Comparison of ENCODE assay signal across 8 cellular contexts in the genomic region with DNA sequence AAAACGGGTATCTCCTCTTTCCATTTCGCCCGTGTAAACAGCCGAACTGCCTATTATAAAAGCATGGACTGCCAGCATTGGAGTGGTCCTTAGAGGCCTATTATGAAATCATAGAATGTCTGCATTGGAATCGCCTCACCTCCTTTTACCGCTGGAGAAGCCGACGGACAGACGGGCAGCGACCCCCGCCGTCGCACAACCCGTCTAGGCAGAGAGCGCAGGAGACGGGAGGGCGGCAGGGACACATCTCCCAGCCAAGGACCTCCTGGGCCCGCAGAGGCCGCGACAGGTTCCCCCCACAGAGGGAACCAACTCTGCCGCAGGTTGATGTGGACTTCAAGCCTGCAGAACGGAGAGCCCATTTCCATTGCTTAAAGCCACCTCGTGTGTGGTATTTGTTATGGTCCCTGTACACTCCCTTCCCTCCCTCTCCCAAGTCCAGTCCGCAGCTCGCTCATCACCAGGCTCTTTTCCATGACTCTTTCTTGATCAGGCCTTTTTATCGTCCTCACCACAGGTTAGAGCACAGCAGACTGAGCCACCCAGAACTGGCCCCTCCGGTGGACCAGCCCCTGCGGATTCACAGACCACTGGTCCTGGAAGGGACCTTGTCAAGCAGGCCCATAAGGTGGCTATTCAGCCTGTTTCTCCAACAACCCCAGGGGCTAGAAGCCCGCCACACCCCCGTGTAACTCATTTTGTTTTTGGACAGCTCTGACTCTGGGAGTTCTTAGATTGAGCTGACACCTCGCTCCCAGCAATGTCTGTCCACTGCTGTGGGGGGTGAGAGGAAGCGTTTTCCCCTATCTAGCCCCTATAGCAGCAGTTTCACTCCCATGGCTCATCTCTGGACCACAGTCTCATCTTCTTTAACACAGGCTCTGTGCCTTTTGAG. TPM values are rescaled to one million over a fixed set of nuclear protein-coding genes. Genes with fewer than 3 reads are reported as not detected.
DNase-seq lines count a peak whose midpoint lies in the region; ATAC-seq and TF ChIP-seq lines count a peak whose summit lies in the region.

No MANE protein-coding gene starts in this region.

- H3K27ac Mint-ChIP-seq in chondrocyte (ENCODE audit: unreplicated experiment) (peak overlapping the region; percentile 77), memory B cell (peak overlapping the region; percentile 95)

- intact Hi-C loops in upper lobe of right lung (cut with DNase I) = no loop called here

- H3K4me3 Mint-ChIP-seq in chondrocyte (ENCODE audit: unreplicated experiment) (peak overlapping the region; percentile 82), memory B cell (peak overlapping the region; percentile 88)

- peak overlapping the region; percentile 66; the same call in 1 of the 2 replicates for H3K27ac ChIP-seq in MM.1S (ENCODE audit: low read length)
- H3K27ac ChIP-seq in upper lobe of right lung = peak overlapping the region; percentile 96

- ATAC-seq in memory B cell (ENCODE audit: low read depth) (no peak), upper lobe of right lung (peak; percentile 2), HG02678 (IDR thresholded peaks at IDR 0.05; ENCODE audit: unreplicated experiment) (no peak), HG03439 (IDR thresholded peaks at IDR 0.05; ENCODE audit: unreplicated experiment) (no peak)

- peaks cover 64% of the 10 kb centered on the region for H3K4me1 ChIP-seq in MM.1S (ENCODE audit: low read length)
- H3K4me1 ChIP-seq in upper lobe of right lung = peaks cover 40% of the 10 kb centered on the region

- H3K27me3 Mint-ChIP-seq in chondrocyte (ENCODE audit: low read depth) (no peaks in the 10 kb centered on the region), memory B cell (no peaks in the 10 kb centered on the region)

- DNase-seq in NCI-H1105 (lab: John Stamatoyannopoulos, UW) (peak; percentile 2), NCI-H1105 treated with DMSO at 0.1 percent for 48 hours (lab: John Stamatoyannopoulos, UW) (no peak), MM.1S (no peak), chondrocyte (ENCODE audit: low spot score) (no peak), memory B cell (ENCODE audit: low spot score in 2 of 2) (no peak), upper lobe of right lung (no peak)

- H3K9me3 Mint-ChIP-seq in chondrocyte (ENCODE audit: low read depth) (no peaks in the 10 kb centered on the region), memory B cell (no peaks in the 10 kb centered on the region)

- H3K9me3 ChIP-seq in MM.1S (replicated peaks; ENCODE audit: insufficient read depth, low read length) = no peaks in the 10 kb centered on the region
- H3K9me3 ChIP-seq in upper lobe of right lung = no peaks in the 10 kb centered on the region

- H3F3A ChIP-seq in MM.1S (ENCODE audit: insufficient read depth, low read length) = peaks cover 35% of the 10 kb centered on the region

- H3K36me3 Mint-ChIP-seq in chondrocyte (ENCODE audit: low read depth) = no peaks in the 10 kb centered on the region
- H3K36me3 Mint-ChIP-seq in memory B cell = no peaks in the 10 kb centered on the region

- peaks cover 63% of the 10 kb centered on the region for H3K4me1 Mint-ChIP-seq in chondrocyte (ENCODE audit: low read depth)
- H3K4me1 Mint-ChIP-seq in memory B cell = peaks cover 49% of the 10 kb centered on the region

- H3K9ac ChIP-seq in MM.1S (ENCODE audit: low read length) = peak overlapping the region; percentile 86; the same call in 1 of the 2 replicates

- peak overlapping the region; percentile 71 for H3K4me3 ChIP-seq in MM.1S (ENCODE audit: low read length)
- H3K4me3 ChIP-seq in upper lobe of right lung = peak overlapping the region; percentile 88

- H3K9me2 ChIP-seq in MM.1S (replicated peaks; ENCODE audit: insufficient read depth, low read length) = no peaks in the 10 kb centered on the region

- peak overlapping the region; percentile 85 for H3K4me2 ChIP-seq in MM.1S (ENCODE audit: low read depth, low read length)

- H3K27me3 ChIP-seq in MM.1S (replicated peaks; ENCODE audit: insufficient read depth, low read length) (no peaks in the 10 kb centered on the region), upper lobe of right lung (no peaks in the 10 kb centered on the region)

- H2AFZ ChIP-seq in MM.1S (ENCODE audit: low read length) = peak overlapping the region; percentile 53

- TF ChIP-seq CTCF in MM.1S (IDR thresholded peaks at IDR 0.05; ENCODE audit: low read length) (no peak), chondrocyte (IDR thresholded peaks at IDR 0.05) (no peak), upper lobe of right lung (IDR thresholded peaks at IDR 0.05) (no peak)

- no peaks in the 10 kb centered on the region for H4K20me1 ChIP-seq in MM.1S (ENCODE audit: insufficient read depth, low read length)

- no peaks in the 10 kb centered on the region for H3K36me3 ChIP-seq in MM.1S (replicated peaks; ENCODE audit: insufficient read depth, low read length)
- no peaks in the 10 kb centered on the region for H3K36me3 ChIP-seq in upper lobe of right lung

- peaks cover 47% of the 10 kb centered on the region for H3K79me2 ChIP-seq in MM.1S (ENCODE audit: low read length)

RNA-seq across cellular contexts. Expression of gene PPP1R2, which starts 0.8 kb away (rescaled TPM):
- total RNA-seq in chondrocyte (30.5 to 46.9 TPM (median 45.8 TPM) in 3 replicates), upper lobe of right lung (46.3 TPM)

RNA-seq across cellular contexts. Expression of gene APOD, which starts 39.9 kb away (rescaled TPM):
- total RNA-seq in chondrocyte = 2.1 to 26.1 TPM (median 2.9 TPM) in 3 replicates
- total RNA-seq in upper lobe of right lung = 59.4 TPM
